1 cellular context compared by ENCODE assay signal in the genomic region with DNA sequence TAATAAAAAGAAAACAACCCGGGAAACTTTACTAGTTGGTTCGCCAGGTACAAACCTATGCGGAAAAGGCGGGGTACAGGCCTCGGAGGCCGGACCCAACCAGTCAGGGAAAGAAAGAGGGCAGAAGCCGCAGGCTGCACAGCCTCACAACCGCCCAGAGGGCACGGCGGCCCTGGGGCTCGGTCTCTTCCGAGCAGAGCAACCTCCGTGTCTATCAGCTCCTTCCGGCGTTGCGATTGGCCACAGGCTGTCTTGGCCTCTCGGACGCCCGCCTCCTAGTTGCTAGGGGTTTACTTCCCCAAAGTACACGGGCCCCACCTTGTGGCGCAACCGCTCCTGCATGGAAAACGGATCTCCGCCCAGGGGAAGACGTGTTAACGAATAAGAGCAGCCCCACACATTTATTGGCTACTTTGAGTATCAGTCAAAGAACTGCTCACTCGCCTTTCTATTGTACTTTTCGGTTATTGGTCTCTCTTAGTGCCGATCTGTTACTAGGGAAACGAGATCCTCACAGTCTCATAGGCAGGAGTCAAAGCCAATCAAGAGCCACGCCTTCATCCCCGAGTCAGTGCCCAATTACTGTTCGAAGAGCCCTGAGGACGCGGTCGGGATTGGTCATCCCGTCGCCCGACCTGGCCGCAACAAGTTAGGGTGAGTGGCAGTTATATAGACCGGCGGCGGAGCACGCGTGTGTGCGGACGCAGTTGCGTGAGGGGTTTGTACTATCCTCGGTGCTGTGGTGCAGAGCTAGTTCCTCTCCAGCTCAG.
TF ChIP-seq lines count a peak whose summit lies in the region.

Gene G3BP1 (plus strand): TSS at position 696 of the 770 bp plus-strand sequence. CDS start 14,667 bp downstream, outside the sequence.

TF ChIP-seq in HepG2, 621 proteins besides CTCF, POLR2A, EP300 and RAD21 (continued from another document and continues in another):
- TF ChIP-seq, protein P1, sequence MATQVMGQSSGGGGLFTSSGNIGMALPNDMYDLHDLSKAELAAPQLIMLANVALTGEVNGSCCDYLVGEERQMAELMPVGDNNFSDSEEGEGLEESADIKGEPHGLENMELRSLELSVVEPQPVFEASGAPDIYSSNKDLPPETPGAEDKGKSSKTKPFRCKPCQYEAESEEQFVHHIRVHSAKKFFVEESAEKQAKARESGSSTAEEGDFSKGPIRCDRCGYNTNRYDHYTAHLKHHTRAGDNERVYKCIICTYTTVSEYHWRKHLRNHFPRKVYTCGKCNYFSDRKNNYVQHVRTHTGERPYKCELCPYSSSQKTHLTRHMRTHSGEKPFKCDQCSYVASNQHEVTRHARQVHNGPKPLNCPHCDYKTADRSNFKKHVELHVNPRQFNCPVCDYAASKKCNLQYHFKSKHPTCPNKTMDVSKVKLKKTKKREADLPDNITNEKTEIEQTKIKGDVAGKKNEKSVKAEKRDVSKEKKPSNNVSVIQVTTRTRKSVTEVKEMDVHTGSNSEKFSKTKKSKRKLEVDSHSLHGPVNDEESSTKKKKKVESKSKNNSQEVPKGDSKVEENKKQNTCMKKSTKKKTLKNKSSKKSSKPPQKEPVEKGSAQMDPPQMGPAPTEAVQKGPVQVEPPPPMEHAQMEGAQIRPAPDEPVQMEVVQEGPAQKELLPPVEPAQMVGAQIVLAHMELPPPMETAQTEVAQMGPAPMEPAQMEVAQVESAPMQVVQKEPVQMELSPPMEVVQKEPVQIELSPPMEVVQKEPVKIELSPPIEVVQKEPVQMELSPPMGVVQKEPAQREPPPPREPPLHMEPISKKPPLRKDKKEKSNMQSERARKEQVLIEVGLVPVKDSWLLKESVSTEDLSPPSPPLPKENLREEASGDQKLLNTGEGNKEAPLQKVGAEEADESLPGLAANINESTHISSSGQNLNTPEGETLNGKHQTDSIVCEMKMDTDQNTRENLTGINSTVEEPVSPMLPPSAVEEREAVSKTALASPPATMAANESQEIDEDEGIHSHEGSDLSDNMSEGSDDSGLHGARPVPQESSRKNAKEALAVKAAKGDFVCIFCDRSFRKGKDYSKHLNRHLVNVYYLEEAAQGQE (IDR thresholded peaks at IDR 0.05; ENCODE audit: borderline replicate concordance in 1 of 2, low read depth in 1 of 2, low read length in 2 of 2) = peak in 1 of 2 experiments; percentile 75; a peak in 1 of 4 replicates
- peak; percentile 94 for TF ChIP-seq POLR2G (IDR thresholded peaks at IDR 0.05; ENCODE audit: low read depth, low read length)
- TF ChIP-seq RARA (CRISPR knock-in tag; IDR thresholded peaks at IDR 0.05) = peak; percentile 4; the same call in 1 of the 2 replicates
- TF ChIP-seq DPF2 (CRISPR knock-in tag; IDR thresholded peaks at IDR 0.05; ENCODE audit: borderline replicate concordance, low read depth) = no peak
- TF ChIP-seq MATR3 (CRISPR knock-in tag; IDR thresholded peaks at IDR 0.05) = no peak
- TF ChIP-seq, protein P2, sequence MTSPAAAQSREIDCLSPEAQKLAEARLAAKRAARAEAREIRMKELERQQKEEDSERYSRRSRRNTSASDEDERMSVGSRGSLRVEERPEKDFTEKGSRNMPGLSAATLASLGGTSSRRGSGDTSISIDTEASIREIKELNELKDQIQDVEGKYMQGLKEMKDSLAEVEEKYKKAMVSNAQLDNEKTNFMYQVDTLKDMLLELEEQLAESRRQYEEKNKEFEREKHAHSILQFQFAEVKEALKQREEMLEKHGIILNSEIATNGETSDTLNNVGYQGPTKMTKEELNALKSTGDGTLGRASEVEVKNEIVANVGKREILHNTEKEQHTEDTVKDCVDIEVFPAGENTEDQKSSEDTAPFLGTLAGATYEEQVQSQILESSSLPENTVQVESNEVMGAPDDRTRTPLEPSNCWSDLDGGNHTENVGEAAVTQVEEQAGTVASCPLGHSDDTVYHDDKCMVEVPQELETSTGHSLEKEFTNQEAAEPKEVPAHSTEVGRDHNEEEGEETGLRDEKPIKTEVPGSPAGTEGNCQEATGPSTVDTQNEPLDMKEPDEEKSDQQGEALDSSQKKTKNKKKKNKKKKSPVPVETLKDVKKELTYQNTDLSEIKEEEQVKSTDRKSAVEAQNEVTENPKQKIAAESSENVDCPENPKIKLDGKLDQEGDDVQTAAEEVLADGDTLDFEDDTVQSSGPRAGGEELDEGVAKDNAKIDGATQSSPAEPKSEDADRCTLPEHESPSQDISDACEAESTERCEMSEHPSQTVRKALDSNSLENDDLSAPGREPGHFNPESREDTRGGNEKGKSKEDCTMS (CRISPR knock-in tag; conservative IDR thresholded peaks at IDR 0.05) = no peak
- TF ChIP-seq FIP1L1 (IDR thresholded peaks at IDR 0.05; ENCODE audit: borderline replicate concordance, insufficient read depth, low read depth, low read length) = no peak
- no peak for TF ChIP-seq SKI (IDR thresholded peaks at IDR 0.05; ENCODE audit: partially characterized antibody)
- TF ChIP-seq, protein P3, sequence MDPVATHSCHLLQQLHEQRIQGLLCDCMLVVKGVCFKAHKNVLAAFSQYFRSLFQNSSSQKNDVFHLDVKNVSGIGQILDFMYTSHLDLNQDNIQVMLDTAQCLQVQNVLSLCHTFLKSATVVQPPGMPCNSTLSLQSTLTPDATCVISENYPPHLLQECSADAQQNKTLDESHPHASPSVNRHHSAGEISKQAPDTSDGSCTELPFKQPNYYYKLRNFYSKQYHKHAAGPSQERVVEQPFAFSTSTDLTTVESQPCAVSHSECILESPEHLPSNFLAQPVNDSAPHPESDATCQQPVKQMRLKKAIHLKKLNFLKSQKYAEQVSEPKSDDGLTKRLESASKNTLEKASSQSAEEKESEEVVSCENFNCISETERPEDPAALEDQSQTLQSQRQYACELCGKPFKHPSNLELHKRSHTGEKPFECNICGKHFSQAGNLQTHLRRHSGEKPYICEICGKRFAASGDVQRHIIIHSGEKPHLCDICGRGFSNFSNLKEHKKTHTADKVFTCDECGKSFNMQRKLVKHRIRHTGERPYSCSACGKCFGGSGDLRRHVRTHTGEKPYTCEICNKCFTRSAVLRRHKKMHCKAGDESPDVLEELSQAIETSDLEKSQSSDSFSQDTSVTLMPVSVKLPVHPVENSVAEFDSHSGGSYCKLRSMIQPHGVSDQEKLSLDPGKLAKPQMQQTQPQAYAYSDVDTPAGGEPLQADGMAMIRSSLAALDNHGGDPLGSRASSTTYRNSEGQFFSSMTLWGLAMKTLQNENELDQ (CRISPR knock-in tag; IDR thresholded peaks at IDR 0.05; ENCODE audit: borderline replicate concordance) = no peak
- TF ChIP-seq ZNF121 (CRISPR knock-in tag; IDR thresholded peaks at IDR 0.05) = no peak
- peak; percentile 78 for TF ChIP-seq YY1 (IDR thresholded peaks at IDR 0.05; ENCODE audit: insufficient read depth, insufficient replicate concordance, low read depth, low read length)
- TF ChIP-seq ZNF207 (IDR thresholded peaks at IDR 0.05; ENCODE audit: borderline replicate concordance) = no peak
- TF ChIP-seq SRSF4 (IDR thresholded peaks at IDR 0.05; ENCODE audit: low read depth, low read length, poor library complexity, severe bottlenecking) = no peak
- TF ChIP-seq MAFG (CRISPR knock-in tag; IDR thresholded peaks at IDR 0.05) = 0 out of 2 replicates have a peak, but pooled peaks have one; percentile 29
- TF ChIP-seq GPN1 (CRISPR knock-in tag; IDR thresholded peaks at IDR 0.05; ENCODE audit: borderline replicate concordance) = no peak
- no peak for TF ChIP-seq CAMTA2 (CRISPR knock-in tag; IDR thresholded peaks at IDR 0.05; ENCODE audit: borderline replicate concordance)
- TF ChIP-seq KLF12 (CRISPR knock-in tag; IDR thresholded peaks at IDR 0.05; ENCODE audit: borderline replicate concordance) = peak; percentile 90
- TF ChIP-seq NFKB2 (CRISPR knock-in tag; IDR thresholded peaks at IDR 0.05; ENCODE audit: borderline replicate concordance) = peak; percentile 83
- TF ChIP-seq ERF (CRISPR knock-in tag; IDR thresholded peaks at IDR 0.05) = peak; percentile 59
- TF ChIP-seq GABPA (IDR thresholded peaks at IDR 0.05; ENCODE audit: low read depth, low read length) = peak; percentile 54
- peak; percentile 87 for TF ChIP-seq GABPA (CRISPR knock-in tag; IDR thresholded peaks at IDR 0.05; ENCODE audit: low read depth)
- TF ChIP-seq TCF7L2 (IDR thresholded peaks at IDR 0.05; ENCODE audit: low read depth, low read length) = no peak
- TF ChIP-seq ZFP37 (CRISPR knock-in tag; IDR thresholded peaks at IDR 0.05; ENCODE audit: borderline replicate concordance) = 0 out of 2 replicates have a peak, but pooled peaks have one; percentile 48
- TF ChIP-seq ZBTB1 (CRISPR knock-in tag; IDR thresholded peaks at IDR 0.05; ENCODE audit: borderline replicate concordance) = no peak
- TF ChIP-seq, protein P4, sequence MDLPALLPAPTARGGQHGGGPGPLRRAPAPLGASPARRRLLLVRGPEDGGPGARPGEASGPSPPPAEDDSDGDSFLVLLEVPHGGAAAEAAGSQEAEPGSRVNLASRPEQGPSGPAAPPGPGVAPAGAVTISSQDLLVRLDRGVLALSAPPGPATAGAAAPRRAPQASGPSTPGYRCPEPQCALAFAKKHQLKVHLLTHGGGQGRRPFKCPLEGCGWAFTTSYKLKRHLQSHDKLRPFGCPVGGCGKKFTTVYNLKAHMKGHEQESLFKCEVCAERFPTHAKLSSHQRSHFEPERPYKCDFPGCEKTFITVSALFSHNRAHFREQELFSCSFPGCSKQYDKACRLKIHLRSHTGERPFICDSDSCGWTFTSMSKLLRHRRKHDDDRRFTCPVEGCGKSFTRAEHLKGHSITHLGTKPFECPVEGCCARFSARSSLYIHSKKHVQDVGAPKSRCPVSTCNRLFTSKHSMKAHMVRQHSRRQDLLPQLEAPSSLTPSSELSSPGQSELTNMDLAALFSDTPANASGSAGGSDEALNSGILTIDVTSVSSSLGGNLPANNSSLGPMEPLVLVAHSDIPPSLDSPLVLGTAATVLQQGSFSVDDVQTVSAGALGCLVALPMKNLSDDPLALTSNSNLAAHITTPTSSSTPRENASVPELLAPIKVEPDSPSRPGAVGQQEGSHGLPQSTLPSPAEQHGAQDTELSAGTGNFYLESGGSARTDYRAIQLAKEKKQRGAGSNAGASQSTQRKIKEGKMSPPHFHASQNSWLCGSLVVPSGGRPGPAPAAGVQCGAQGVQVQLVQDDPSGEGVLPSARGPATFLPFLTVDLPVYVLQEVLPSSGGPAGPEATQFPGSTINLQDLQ (CRISPR knock-in tag; IDR thresholded peaks at IDR 0.05) = peak; percentile 100
- no peak for TF ChIP-seq ZNF136 (CRISPR knock-in tag; IDR thresholded peaks at IDR 0.05; ENCODE audit: low read depth)
- TF ChIP-seq ZNF263 (CRISPR knock-in tag; IDR thresholded peaks at IDR 0.05) = peak; percentile 38; the same call in 1 of the 2 replicates
- TF ChIP-seq FOSL1 (CRISPR knock-in tag; IDR thresholded peaks at IDR 0.05; ENCODE audit: borderline replicate concordance) = 0 out of 2 replicates have a peak, but pooled peaks have one; percentile 39
- TF ChIP-seq ZNF354B (CRISPR knock-in tag; IDR thresholded peaks at IDR 0.05) = no peak
- TF ChIP-seq CREBL2 (CRISPR knock-in tag; IDR thresholded peaks at IDR 0.05; ENCODE audit: borderline replicate concordance) = no peak; the same call in 1 of the 2 replicates
- no peak for TF ChIP-seq NFE2 (CRISPR knock-in tag; IDR thresholded peaks at IDR 0.05)
- no peak for TF ChIP-seq NFE2L2 (IDR thresholded peaks at IDR 0.05; ENCODE audit: low read length)
- TF ChIP-seq ZNF775 (CRISPR knock-in tag; IDR thresholded peaks at IDR 0.05; ENCODE audit: borderline replicate concordance) = no peak
- TF ChIP-seq ZNF232 (CRISPR knock-in tag; IDR thresholded peaks at IDR 0.05; ENCODE audit: borderline replicate concordance) = 0 out of 2 replicates have a peak, but pooled peaks have one; percentile 64
- TF ChIP-seq, protein P5, sequence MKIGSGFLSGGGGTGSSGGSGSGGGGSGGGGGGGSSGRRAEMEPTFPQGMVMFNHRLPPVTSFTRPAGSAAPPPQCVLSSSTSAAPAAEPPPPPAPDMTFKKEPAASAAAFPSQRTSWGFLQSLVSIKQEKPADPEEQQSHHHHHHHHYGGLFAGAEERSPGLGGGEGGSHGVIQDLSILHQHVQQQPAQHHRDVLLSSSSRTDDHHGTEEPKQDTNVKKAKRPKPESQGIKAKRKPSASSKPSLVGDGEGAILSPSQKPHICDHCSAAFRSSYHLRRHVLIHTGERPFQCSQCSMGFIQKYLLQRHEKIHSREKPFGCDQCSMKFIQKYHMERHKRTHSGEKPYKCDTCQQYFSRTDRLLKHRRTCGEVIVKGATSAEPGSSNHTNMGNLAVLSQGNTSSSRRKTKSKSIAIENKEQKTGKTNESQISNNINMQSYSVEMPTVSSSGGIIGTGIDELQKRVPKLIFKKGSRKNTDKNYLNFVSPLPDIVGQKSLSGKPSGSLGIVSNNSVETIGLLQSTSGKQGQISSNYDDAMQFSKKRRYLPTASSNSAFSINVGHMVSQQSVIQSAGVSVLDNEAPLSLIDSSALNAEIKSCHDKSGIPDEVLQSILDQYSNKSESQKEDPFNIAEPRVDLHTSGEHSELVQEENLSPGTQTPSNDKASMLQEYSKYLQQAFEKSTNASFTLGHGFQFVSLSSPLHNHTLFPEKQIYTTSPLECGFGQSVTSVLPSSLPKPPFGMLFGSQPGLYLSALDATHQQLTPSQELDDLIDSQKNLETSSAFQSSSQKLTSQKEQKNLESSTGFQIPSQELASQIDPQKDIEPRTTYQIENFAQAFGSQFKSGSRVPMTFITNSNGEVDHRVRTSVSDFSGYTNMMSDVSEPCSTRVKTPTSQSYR (CRISPR knock-in tag; IDR thresholded peaks at IDR 0.05; ENCODE audit: borderline replicate concordance) = peak; percentile 74; the same call in 1 of the 2 replicates
- TF ChIP-seq MXD1 (CRISPR knock-in tag; IDR thresholded peaks at IDR 0.05) = peak; percentile 55; the same call in 1 of the 2 replicates
- TF ChIP-seq ZNF44 (CRISPR knock-in tag; IDR thresholded peaks at IDR 0.05) = no peak
- no peak for TF ChIP-seq ZNF614 (CRISPR knock-in tag; IDR thresholded peaks at IDR 0.05; ENCODE audit: borderline replicate concordance)
- no peak for TF ChIP-seq ZNF460 (CRISPR knock-in tag; IDR thresholded peaks at IDR 0.05; ENCODE audit: borderline replicate concordance)
- TF ChIP-seq GATAD1 (CRISPR knock-in tag; IDR thresholded peaks at IDR 0.05) = peak; percentile 81
- TF ChIP-seq XBP1 (CRISPR knock-in tag; IDR thresholded peaks at IDR 0.05) = peak; percentile 39; the same call in 1 of the 2 replicates
- 0 out of 2 replicates have a peak, but pooled peaks have one; percentile 19 for TF ChIP-seq ONECUT2 (CRISPR knock-in tag; IDR thresholded peaks at IDR 0.05)
- no peak for TF ChIP-seq ZNF468 (CRISPR knock-in tag; IDR thresholded peaks at IDR 0.05)
- TF ChIP-seq, protein P6, sequence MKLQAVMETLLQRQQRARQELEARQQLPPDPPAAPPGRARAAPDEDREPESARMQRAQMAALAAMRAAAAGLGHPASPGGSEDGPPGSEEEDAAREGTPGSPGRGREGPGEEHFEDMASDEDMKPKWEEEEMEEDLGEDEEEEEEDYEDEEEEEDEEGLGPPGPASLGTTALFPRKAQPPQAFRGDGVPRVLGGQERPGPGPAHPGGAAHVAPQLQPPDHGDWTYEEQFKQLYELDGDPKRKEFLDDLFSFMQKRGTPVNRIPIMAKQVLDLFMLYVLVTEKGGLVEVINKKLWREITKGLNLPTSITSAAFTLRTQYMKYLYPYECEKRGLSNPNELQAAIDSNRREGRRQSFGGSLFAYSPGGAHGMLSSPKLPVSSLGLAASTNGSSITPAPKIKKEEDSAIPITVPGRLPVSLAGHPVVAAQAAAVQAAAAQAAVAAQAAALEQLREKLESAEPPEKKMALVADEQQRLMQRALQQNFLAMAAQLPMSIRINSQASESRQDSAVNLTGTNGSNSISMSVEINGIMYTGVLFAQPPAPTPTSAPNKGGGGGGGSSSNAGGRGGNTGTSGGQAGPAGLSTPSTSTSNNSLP (IDR thresholded peaks at IDR 0.05; ENCODE audit: low read depth, low read length) = peak; percentile 66; the same call in 1 of the 2 replicates
